ENCODE assay signal across 6 cellular contexts in genomic region chr7:144311872-144312469, GRCh38. TPM values are rescaled to one million over a fixed set of nuclear protein-coding genes. Genes with fewer than 3 reads are reported as not detected.
"Had no signal": no experiment of that assay in that cellular context is flagged by ENCODE, and none has a peak within 500 bp of the region (broad histone marks: within the 10 kb centered on the region; RNA-seq: fewer than 3 reads in every experiment).

Gene OR2A1 (plus strand): TSS chr7:144312419. CDS start chr7:144318125, 5,706 bp downstream.

RNA-seq across cellular contexts. Expression of gene OR2A1, which starts in this region (rescaled TPM):
- total RNA-seq: activated CD4-positive, alpha-beta T cell treated with anti-CD3 and anti-CD28 coated beads for 36 hours; activated CD8-positive, alpha-beta memory T cell treated with anti-CD3 and anti-CD28 coated beads, Interleukin-2, amount 10 ng/mL, durations not matched to agents 7 days and 5 days; activated CD8-positive, alpha-beta T cell treated with anti-CD3 and anti-CD28 coated beads, Interleukin-2, amount 10 ng/mL, durations not matched to agents 7 days and 5 days; activated T-helper 2 cell treated with anti-CD3 and anti-CD28 coated beads, Interferon-gamma antibody, Interleukin-2, Interleukin-4, amounts not matched to agents 10 μg/mL and 5 μg/mL and 100 μg/mL, durations not matched to agents 14 hours and 24 hours and 36 hours; ascending aorta; cerebellum had no signal
